In the genomic region with DNA sequence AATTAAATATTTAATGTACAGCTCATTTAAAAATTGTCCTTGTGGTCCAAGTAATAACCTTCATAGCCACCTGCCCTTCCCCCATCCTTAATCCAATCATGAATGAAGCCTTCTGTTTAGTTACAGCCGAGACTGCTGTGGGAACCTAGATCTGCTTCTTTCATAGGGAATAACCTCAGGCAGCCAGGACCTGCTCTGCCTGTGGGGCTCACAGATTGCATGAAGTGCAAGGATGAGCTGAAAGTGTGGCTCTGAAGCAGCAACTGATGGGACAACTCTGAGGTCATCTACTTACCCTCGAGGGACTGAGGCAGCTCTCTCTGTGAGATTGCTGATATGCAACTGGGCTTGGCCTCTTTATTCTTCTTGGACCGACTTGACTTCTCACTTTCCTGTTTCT, we compare ENCODE assay signal across 24 cellular contexts.
DNase-seq lines count a peak whose midpoint lies in the region; ATAC-seq and TF ChIP-seq lines count a peak whose summit lies in the region.
"Had no signal": no experiment of that assay in that cellular context is flagged by ENCODE, and none has a peak within 500 bp of the region (broad histone marks: within the 10 kb centered on the region; RNA-seq: fewer than 3 reads in every experiment).

No MANE protein-coding gene starts in this region.

- H3K4me1 Mint-ChIP-seq in glutamatergic neuron (ENCODE audit: low read depth, unreplicated experiment), result no peaks in the 10 kb centered on the region
- peaks cover 3% of the 10 kb centered on the region for H3K4me1 Mint-ChIP-seq in T-helper 2 cell treated with Interferon-gamma antibody and Interleukin-4, amounts not matched to agents 5 μg/mL and 100 μg/mL, for 36 hours (ENCODE audit: low read depth)
- peaks cover 13 to 19% of the 10 kb centered on the region in 2 donors for H3K4me1 Mint-ChIP-seq in natural killer cell
- H3K4me1 Mint-ChIP-seq: endodermal cell, mesothelial cell of epicardium had no signal

- peak; percentile 22 for DNase-seq in left ventricle myocardium superior
- DNase-seq in Right ventricle myocardium superior, result no peak
- DNase-seq in SK-N-DZ (ENCODE audit: low spot score), result peak; percentile 27
- peak; percentile 24 for DNase-seq in glutamatergic neuron
- DNase-seq in superior temporal gyrus (ENCODE audit: extremely low spot score), result peak; percentile 35
- DNase-seq in DMS79 (lab: John Stamatoyannopoulos, UW), result no peak
- no peak for DNase-seq in T-helper 2 cell treated with Interferon-gamma antibody and Interleukin-4, amounts not matched to agents 5 μg/mL and 100 μg/mL, for 36 hours (ENCODE audit: low spot score)
- no peak for DNase-seq in natural killer cell
- DNase-seq: activated CD4-positive, alpha-beta T cell treated with anti-CD3 and anti-CD28 coated beads for 4 hours; activated naive CD4-positive, alpha-beta T cell treated with Interleukin-2 at 50 U/mL for 16 hours; activated T-cell treated with anti-CD3 and anti-CD28 coated beads, Interleukin-2, amount 50 U/mL, for 4 hours; brain microvascular endothelial cell; cortex of kidney; endodermal cell; naive thymus-derived CD4-positive, alpha-beta T cell; NCI-H1105 treated with DMSO at 0.1 percent for 48 hours; NCI-H2081; NCI-H510A treated with DMSO at 0.1 percent for 48 hours; NK-92 treated with Interleukin-12 subunit alpha and Interleukin-12 subunit beta, amount 100 ng/mL, for 24 hours; uterus had no signal

- peaks cover 4% of the 10 kb centered on the region for H3K36me3 Mint-ChIP-seq in glutamatergic neuron (ENCODE audit: unreplicated experiment)
- H3K36me3 Mint-ChIP-seq in T-helper 2 cell treated with Interferon-gamma antibody and Interleukin-4, amounts not matched to agents 5 μg/mL and 100 μg/mL, for 36 hours (ENCODE audit: low read depth), result no peaks in the 10 kb centered on the region
- no peaks in the 10 kb centered on the region for H3K36me3 Mint-ChIP-seq in natural killer cell
- H3K36me3 Mint-ChIP-seq: naive thymus-derived CD4-positive, alpha-beta T cell had no signal

- TF ChIP-seq CTCF in glutamatergic neuron (IDR thresholded peaks at IDR 0.05; ENCODE audit: partially characterized antibody, unreplicated experiment) (no peak), natural killer cell (IDR thresholded peaks at IDR 0.05) (no peak)

- peak overlapping the region; percentile 6 for H3K27ac Mint-ChIP-seq in glutamatergic neuron (ENCODE audit: unreplicated experiment)
- H3K27ac Mint-ChIP-seq in T-helper 2 cell treated with Interferon-gamma antibody and Interleukin-4, amounts not matched to agents 5 μg/mL and 100 μg/mL, for 36 hours, result no peak overlapping the region
- no peak overlapping the region for H3K27ac Mint-ChIP-seq in natural killer cell
- H3K27ac Mint-ChIP-seq: B cell; endodermal cell; mesothelial cell of epicardium; naive thymus-derived CD4-positive, alpha-beta T cell; T-helper 1 cell treated with Interleukin-12 subunit alpha and Interleukin-12 subunit beta and Interleukin-4 antibody, amounts not matched to agents 30 μg/mL and 1 μg/mL, for 36 hours had no signal

- H3K9me3 Mint-ChIP-seq in glutamatergic neuron (ENCODE audit: unreplicated experiment), result peaks cover 12% of the 10 kb centered on the region
- no peaks in the 10 kb centered on the region for H3K9me3 Mint-ChIP-seq in T-helper 2 cell treated with Interferon-gamma antibody and Interleukin-4, amounts not matched to agents 5 μg/mL and 100 μg/mL, for 36 hours
- H3K9me3 Mint-ChIP-seq in natural killer cell, result no peaks in the 10 kb centered on the region
- H3K9me3 Mint-ChIP-seq: activated T-cell treated with anti-CD3 and anti-CD28 coated beads, Interleukin-2, amount 50 U/mL, for 4 hours; T-helper 1 cell treated with Interleukin-12 subunit alpha and Interleukin-12 subunit beta and Interleukin-4 antibody, amounts not matched to agents 30 μg/mL and 1 μg/mL, for 36 hours had no signal

- H3K27me3 Mint-ChIP-seq in glutamatergic neuron (ENCODE audit: unreplicated experiment), result no peaks in the 10 kb centered on the region
- peaks cover 12% of the 10 kb centered on the region for H3K27me3 Mint-ChIP-seq in T-helper 2 cell treated with Interferon-gamma antibody and Interleukin-4, amounts not matched to agents 5 μg/mL and 100 μg/mL, for 36 hours (ENCODE audit: low read depth)
- H3K27me3 Mint-ChIP-seq in natural killer cell (ENCODE audit: low read depth in 2 of 2), result peaks cover 9 to 22% of the 10 kb centered on the region in 2 donors
- H3K27me3 Mint-ChIP-seq: B cell had no signal

- ATAC-seq in left ventricle myocardium superior, result no peak
- ATAC-seq in Right ventricle myocardium superior (ENCODE audit: poor library complexity), result no peak
- no peak for ATAC-seq in natural killer cell
- ATAC-seq: activated T-cell treated with anti-CD3 and anti-CD28 coated beads, Interleukin-2, amount 50 U/mL, for 4 hours; HCT116; naive thymus-derived CD4-positive, alpha-beta T cell had no signal

- no peak overlapping the region for H3K4me3 Mint-ChIP-seq in glutamatergic neuron (ENCODE audit: unreplicated experiment)
- H3K4me3 Mint-ChIP-seq in T-helper 2 cell treated with Interferon-gamma antibody and Interleukin-4, amounts not matched to agents 5 μg/mL and 100 μg/mL, for 36 hours, result no peak overlapping the region
- H3K4me3 Mint-ChIP-seq in natural killer cell, result no peak overlapping the region
- H3K4me3 Mint-ChIP-seq: activated T-cell treated with anti-CD3 and anti-CD28 coated beads, Interleukin-2, amount 50 U/mL, for 4 hours; B cell; endodermal cell; mesothelial cell of epicardium; naive thymus-derived CD4-positive, alpha-beta T cell; T-helper 1 cell treated with Interleukin-12 subunit alpha and Interleukin-12 subunit beta and Interleukin-4 antibody, amounts not matched to agents 30 μg/mL and 1 μg/mL, for 36 hours had no signal

- intact Hi-C loops in left ventricle myocardium superior (cut with micrococcal nuclease) (no loop called here), Right ventricle myocardium superior (cut with DNase I) (no loop called here), natural killer cell (cut with micrococcal nuclease) (no loop called here)

Comparison
In these comparisons a context has a peak if more than half of its experiments do, and no peak if none do; other contexts are left out.
1. DNase-seq: peak in left ventricle myocardium superior (single experiment), SK-N-DZ (single experiment), glutamatergic neuron (single experiment) and superior temporal gyrus (single experiment); none in Right ventricle myocardium superior (single experiment), DMS79 (single experiment), T-helper 2 cell treated with Interferon-gamma antibody and Interleukin-4, amounts not matched to agents 5 μg/mL and 100 μg/mL, for 36 hours (single experiment) and natural killer cell (single experiment).